10 cellular contexts compared by ENCODE assay signal in genomic region chr6:140079328-140079727, GRCh38.
DNase-seq lines count a peak whose midpoint lies in the region; TF ChIP-seq lines count a peak whose summit lies in the region.
"Had no signal": no experiment of that assay in that cellular context is flagged by ENCODE, and none has a peak within 500 bp of the region (broad histone marks: within the 10 kb centered on the region; RNA-seq: fewer than 3 reads in every experiment).

No MANE protein-coding gene starts in this region.

- no peaks in the 10 kb centered on the region for H3K36me3 ChIP-seq in hepatocyte (replicated peaks; ENCODE audit: insufficient read depth, low read depth)
- H3K36me3 ChIP-seq in trophoblast cell (ENCODE audit: control insufficient read depth in 1 of 2, insufficient read depth in 2 of 2, low read length in 2 of 2) = no peaks in the 10 kb centered on the region

- no peaks in the 10 kb centered on the region for H4K20me1 ChIP-seq in hepatocyte (ENCODE audit: insufficient read depth, poor library complexity, severe bottlenecking)

- H3K9ac ChIP-seq in trophoblast cell (ENCODE audit: low read length) = no peak overlapping the region

- H3K79me2 ChIP-seq in hepatocyte (no peaks in the 10 kb centered on the region), trophoblast cell (ENCODE audit: control insufficient read depth, insufficient read depth, low read length, poor library complexity) (no peaks in the 10 kb centered on the region)

- no peaks in the 10 kb centered on the region for H3K79me1 ChIP-seq in trophoblast cell (ENCODE audit: low read length)

- no peak overlapping the region for H2BK120ac ChIP-seq in trophoblast cell (ENCODE audit: insufficient read depth, low read length, poor library complexity)

- H2BK12ac ChIP-seq in trophoblast cell (ENCODE audit: low read length) = no peak overlapping the region

- no peak overlapping the region for H3K4ac ChIP-seq in trophoblast cell (ENCODE audit: low read depth, low read length)

- H3K9me3 ChIP-seq in hepatocyte (ENCODE audit: low read depth) = no peaks in the 10 kb centered on the region
- H3K9me3 ChIP-seq in trophoblast cell (ENCODE audit: insufficient read depth, low read depth, low read length) = no peaks in the 10 kb centered on the region

- H3K4me1 ChIP-seq in hepatocyte (ENCODE audit: insufficient read depth) (peaks cover 22% of the 10 kb centered on the region), trophoblast cell (ENCODE audit: control insufficient read depth in 1 of 2, insufficient read depth in 2 of 2, low read length in 2 of 2) (no peaks in the 10 kb centered on the region)

- H3K23ac ChIP-seq in trophoblast cell (ENCODE audit: low read length) = no peak overlapping the region

- H3K14ac ChIP-seq in trophoblast cell (ENCODE audit: low read length) = no peak overlapping the region

- H3K9me2 ChIP-seq in hepatocyte (replicated peaks; ENCODE audit: insufficient read depth) = no peaks in the 10 kb centered on the region

- no peak overlapping the region for H2BK5ac ChIP-seq in trophoblast cell (ENCODE audit: low read depth, low read length, poor library complexity)

- no peak overlapping the region for H3K4me2 ChIP-seq in hepatocyte
- no peak overlapping the region for H3K4me2 ChIP-seq in trophoblast cell (ENCODE audit: low read length)

- H4K8ac ChIP-seq in trophoblast cell (ENCODE audit: low read depth, low read length) = no peak overlapping the region

- 69% methylated on average over 5 of the region's 5 CpGs for WGBS in hepatocyte (ENCODE audit: low lambda C conversion rate, missing lambda C conversion rate)
- no CpG with 5 or more reads among the region's 5 CpGs for WGBS in trophoblast cell (ENCODE audit: extremely low coverage, insufficient coverage, insufficient read length)

- H4K12ac ChIP-seq in trophoblast cell (ENCODE audit: low read depth, low read length) = no peak overlapping the region

- DNase-seq in AG10803 (ENCODE audit: low read depth) (peak; percentile 23), astrocyte of the hippocampus (ENCODE audit: low read depth, low spot score) (peak; percentile 73), hepatocyte (ENCODE audit: low spot score) (peak; percentile 47), trophoblast cell (peak; percentile 78 to 94), NCI-H524 treated with DMSO at 0.1 percent for 48 hours (lab: John Stamatoyannopoulos, UW) (no peak), SHP77 (lab: John Stamatoyannopoulos, UW) (no peak), DMS79 (lab: John Stamatoyannopoulos, UW) (no peak)
- no peak for DNase-seq in NK-92 treated with Interleukin-12 subunit alpha and Interleukin-12 subunit beta, amount 100 ng/mL, for 24 hours (lab: John Stamatoyannopoulos, UW)
- DNase-seq: NCI-H2171, substantia nigra had no signal

- H3K4me3 ChIP-seq in AG10803 (ENCODE audit: low read length) = no peak overlapping the region
- no peak overlapping the region for H3K4me3 ChIP-seq in hepatocyte
- H3K4me3 ChIP-seq in trophoblast cell (ENCODE audit: low read depth, low read length) = no peak overlapping the region

- no peak overlapping the region for H2AK5ac ChIP-seq in trophoblast cell (ENCODE audit: low read length)

- H3K27ac ChIP-seq in hepatocyte = peak overlapping the region; percentile 78
- H3K27ac ChIP-seq in trophoblast cell (ENCODE audit: low read depth, low read length) = no peak overlapping the region

- H2AFZ ChIP-seq in hepatocyte (no peak overlapping the region), trophoblast cell (ENCODE audit: insufficient read depth, low read length, poor library complexity) (no peak overlapping the region)

- no peak overlapping the region for H4K91ac ChIP-seq in trophoblast cell (ENCODE audit: low read depth, low read length)

- TF ChIP-seq CTCF in AG10803 (conservative IDR thresholded peaks at IDR 0.05; ENCODE audit: low read length) (no peak), hepatocyte (IDR thresholded peaks at IDR 0.05; ENCODE audit: poor library complexity) (no peak)

- H3K27me3 ChIP-seq in hepatocyte (no peaks in the 10 kb centered on the region), trophoblast cell (ENCODE audit: insufficient read depth, low read length) (no peaks in the 10 kb centered on the region)

- no peak overlapping the region for H3K18ac ChIP-seq in trophoblast cell (ENCODE audit: low read length)

Comparison
In these comparisons a context has a peak if more than half of its experiments do, and no peak if none do; other contexts are left out.
1. DNase-seq: peak in AG10803 (single experiment), astrocyte of the hippocampus (single experiment), hepatocyte (single experiment) and trophoblast cell (2 of 2); none in NCI-H524 treated with DMSO at 0.1 percent for 48 hours (single experiment), NK-92 treated with Interleukin-12 subunit alpha and Interleukin-12 subunit beta, amount 100 ng/mL, for 24 hours (single experiment), SHP77 (0 of 2) and DMS79 (single experiment).